Comparison of ENCODE assay signal across 16 cellular contexts in the genomic region with DNA sequence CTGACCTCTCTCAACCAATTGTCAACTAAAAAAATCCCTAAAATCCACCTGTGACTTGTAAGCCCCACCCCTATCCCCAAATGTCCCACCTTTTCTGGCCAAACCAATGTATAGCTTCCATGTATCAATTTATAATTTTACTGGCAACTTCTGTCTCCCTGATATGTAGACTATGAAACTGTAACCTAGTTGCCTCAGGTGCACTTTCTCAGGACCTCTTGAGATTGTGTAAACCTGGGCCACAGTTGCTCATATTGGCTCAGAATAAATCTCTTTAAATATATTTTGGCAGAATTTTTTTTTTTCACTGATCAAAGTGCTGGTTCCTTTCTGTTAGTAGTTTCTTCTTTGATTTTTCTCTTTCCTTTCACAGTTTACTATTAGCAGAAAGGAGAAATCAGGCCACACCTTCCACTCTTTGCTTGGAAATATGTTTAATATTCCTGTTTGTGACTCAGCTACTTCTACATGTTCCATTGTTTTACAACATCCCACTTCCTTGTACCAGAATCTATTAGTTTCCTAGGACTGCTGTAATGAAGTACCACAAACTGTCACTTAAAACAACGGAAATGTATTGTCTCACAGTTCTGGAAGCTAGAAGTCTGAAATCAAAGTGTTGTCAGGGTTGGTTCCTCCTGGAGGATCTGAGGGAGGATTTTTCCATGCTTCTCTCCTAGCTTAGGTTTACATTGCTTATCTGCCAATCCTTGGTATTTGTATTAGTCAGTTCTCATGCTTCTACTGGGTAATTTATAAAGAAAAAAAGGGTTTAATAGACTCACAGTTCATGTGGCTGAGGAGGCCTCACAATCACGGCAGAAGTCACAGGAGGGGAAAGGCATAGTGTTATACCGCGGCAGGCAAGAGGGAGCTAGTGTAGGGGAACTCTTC.
"Had no signal": no experiment of that assay in that cellular context is flagged by ENCODE, and none has a peak within 500 bp of the region (broad histone marks: within the 10 kb centered on the region; RNA-seq: fewer than 3 reads in every experiment).

No MANE protein-coding gene starts in this region.

- H3K4me3 ChIP-seq: tibial nerve, uterus had no signal

- DNase-seq: activated CD4-positive, alpha-beta T cell treated with anti-CD3 and anti-CD28 coated beads, Interleukin-2, amount 50 U/mL, for 1 hour; activated CD8-positive, alpha-beta memory T cell treated with anti-CD3 and anti-CD28 coated beads, Interleukin-2, amount 50 U/mL, for 4 hours; activated naive CD4-positive, alpha-beta T cell treated with anti-CD3 and anti-CD28 coated beads for 36 hours; activated naive CD8-positive, alpha-beta T cell treated with anti-CD3 and anti-CD28 coated beads, Interleukin-2, amount 50 U/mL, for 24 hours; activated T-cell treated with anti-CD3 and anti-CD28 coated beads, Interleukin-2, amount 50 U/mL, for 4 hours; anterior cingulate cortex; effector memory CD4-positive, alpha-beta T cell; foreskin fibroblast; hippocampal formation; nucleus accumbens; posterior cingulate gyrus; stimulated activated CD4-positive, alpha-beta T cell treated with anti-CD3 and anti-CD28 coated beads, Interleukin-2, amount 100 ng/mL, for 24 hours; stimulated activated naive CD8-positive, alpha-beta T cell treated with anti-CD3 and anti-CD28 coated beads, Interleukin-15, Interleukin-2, amounts not matched to agents 100 U/mL and 50 U/mL, for 24 hours; T1000; uterus had no signal

- H3K36me3 ChIP-seq: tibial nerve, uterus had no signal

- H3K27me3 ChIP-seq: tibial nerve, uterus had no signal

- H3K4me1 ChIP-seq: tibial nerve, uterus had no signal

- H3K9me3 ChIP-seq: tibial nerve, uterus had no signal

- H3K27ac ChIP-seq: tibial nerve, uterus had no signal
